In genomic region chr5:172733974-172734346, GRCh38 we compare ENCODE assay signal across 10 cellular contexts. TPM values are rescaled to one million over a fixed set of nuclear protein-coding genes. Genes with fewer than 3 reads are reported as not detected.
DNase-seq lines count a peak whose midpoint lies in the region; ATAC-seq and TF ChIP-seq lines count a peak whose summit lies in the region.
"Had no signal": no experiment of that assay in that cellular context is flagged by ENCODE, and none has a peak within 500 bp of the region (broad histone marks: within the 10 kb centered on the region; RNA-seq: fewer than 3 reads in every experiment).

No MANE protein-coding gene starts in this region.

- no peaks in the 10 kb centered on the region for H3K27me3 ChIP-seq in gastroesophageal sphincter
- H3K27me3 ChIP-seq in uterus: no peaks in the 10 kb centered on the region

- intact Hi-C loops in uterus (cut with DNase I; ENCODE audit: low total_unique reads): no loop called here

- no peaks in the 10 kb centered on the region for H3K36me3 ChIP-seq in gastroesophageal sphincter
- H3K36me3 ChIP-seq in uterus: no peaks in the 10 kb centered on the region

- no peaks in the 10 kb centered on the region for H3K9me3 ChIP-seq in gastroesophageal sphincter
- no peaks in the 10 kb centered on the region for H3K9me3 ChIP-seq in uterus

- H3K4me1 Mint-ChIP-seq in WTC11 (no peaks in the 10 kb centered on the region), osteocyte (ENCODE audit: unreplicated experiment) (peaks cover 38% of the 10 kb centered on the region)
- H3K4me1 Mint-ChIP-seq: activated CD4-positive, alpha-beta T cell treated with anti-CD3 and anti-CD28 coated beads, Interleukin-2, amount 10 ng/mL, durations not matched to agents 24 days and 14 days; activated naive CD4-positive, alpha-beta T cell treated with anti-CD3 and anti-CD28 coated beads, Interleukin-2, amount 50 U/mL, for 24 hours had no signal

- TF ChIP-seq CTCF in WTC11 (IDR thresholded peaks at IDR 0.05) (no peak), gastroesophageal sphincter (IDR thresholded peaks at IDR 0.05) (no peak), osteocyte (IDR thresholded peaks at IDR 0.05) (no peak), uterus (IDR thresholded peaks at IDR 0.05) (no peak)

- H3K4me3 Mint-ChIP-seq in WTC11: no peak overlapping the region
- peak overlapping the region; percentile 51 for H3K4me3 Mint-ChIP-seq in osteocyte (ENCODE audit: unreplicated experiment)
- H3K4me3 Mint-ChIP-seq: activated CD4-positive, alpha-beta T cell treated with anti-CD3 and anti-CD28 coated beads, Interleukin-2, amount 10 ng/mL, durations not matched to agents 24 days and 14 days; activated naive CD4-positive, alpha-beta T cell treated with anti-CD3 and anti-CD28 coated beads, Interleukin-2, amount 50 U/mL, for 24 hours had no signal

- H3K27ac Mint-ChIP-seq in WTC11 (no peak overlapping the region), osteocyte (ENCODE audit: unreplicated experiment) (peak overlapping the region; percentile 98)
- H3K27ac Mint-ChIP-seq: activated CD4-positive, alpha-beta T cell treated with anti-CD3 and anti-CD28 coated beads, Interleukin-2, amount 10 ng/mL, durations not matched to agents 24 days and 14 days; activated naive CD4-positive, alpha-beta T cell treated with anti-CD3 and anti-CD28 coated beads, Interleukin-2, amount 50 U/mL, for 24 hours had no signal

- TF ChIP-seq EP300 in gastroesophageal sphincter (IDR thresholded peaks at IDR 0.05): no peak

- H3K4me3 ChIP-seq in gastroesophageal sphincter: no peak overlapping the region
- H3K4me3 ChIP-seq in uterus: no peak overlapping the region

- DNase-seq in WTC11 (ENCODE audit: low spot score) (no peak), osteocyte (ENCODE audit: extremely low spot score, unreplicated experiment) (no peak), uterus (no peak), NK-92 (lab: John Stamatoyannopoulos, UW; ENCODE audit: unreplicated experiment) (no peak), UCSD-AML1 (lab: John Stamatoyannopoulos, UW; ENCODE audit: unreplicated experiment) (no peak)
- no peak for DNase-seq in activated CD4-positive, alpha-beta T cell treated with anti-CD3 and anti-CD28 coated beads for 48 hours
- DNase-seq: activated CD4-positive, alpha-beta T cell treated with anti-CD3 and anti-CD28 coated beads, Interleukin-2, amount 10 ng/mL, durations not matched to agents 24 days and 14 days; KG1 had no signal

- H3K36me3 Mint-ChIP-seq in WTC11 (no peaks in the 10 kb centered on the region), osteocyte (ENCODE audit: unreplicated experiment) (no peaks in the 10 kb centered on the region)
- H3K36me3 Mint-ChIP-seq: activated naive CD4-positive, alpha-beta T cell treated with anti-CD3 and anti-CD28 coated beads, Interleukin-2, amount 50 U/mL, for 24 hours had no signal

- CTCF ChIA-PET in WTC11 (lab: Charles Lee): interaction anchor here (1.5 to 1.7 kb wide), 3 partner anchors 17 to 38 kb away, joined by 5 to 10 read pairs (median 5); no protein-coding TSS in a partner anchor

- H3K9me3 Mint-ChIP-seq in WTC11 (no peaks in the 10 kb centered on the region), osteocyte (ENCODE audit: unreplicated experiment) (no peaks in the 10 kb centered on the region)
- H3K9me3 Mint-ChIP-seq: activated CD4-positive, alpha-beta T cell treated with anti-CD3 and anti-CD28 coated beads, Interleukin-2, amount 10 ng/mL, durations not matched to agents 24 days and 14 days; activated naive CD4-positive, alpha-beta T cell treated with anti-CD3 and anti-CD28 coated beads, Interleukin-2, amount 50 U/mL, for 24 hours had no signal

- no peak for TF ChIP-seq POLR2A in gastroesophageal sphincter (IDR thresholded peaks at IDR 0.05)
- no peak for TF ChIP-seq POLR2A in uterus (IDR thresholded peaks at IDR 0.05)

- peak overlapping the region; percentile 89 to 99 (median 98) for H3K27ac ChIP-seq in gastroesophageal sphincter
- H3K27ac ChIP-seq in uterus: peak overlapping the region; percentile 94 to 96

- H3K27me3 Mint-ChIP-seq in WTC11 (ENCODE audit: low read depth): peaks cover 6% of the 10 kb centered on the region; the same call in 1 of the 2 replicates
- H3K27me3 Mint-ChIP-seq in osteocyte (ENCODE audit: unreplicated experiment): no peaks in the 10 kb centered on the region
- H3K27me3 Mint-ChIP-seq: activated CD4-positive, alpha-beta T cell treated with anti-CD3 and anti-CD28 coated beads, Interleukin-2, amount 10 ng/mL, durations not matched to agents 24 days and 14 days; activated naive CD4-positive, alpha-beta T cell treated with anti-CD3 and anti-CD28 coated beads, Interleukin-2, amount 50 U/mL, for 24 hours had no signal

- peaks cover 0 to 59% (median 31%) of the 10 kb centered on the region in 3 donors for H3K4me1 ChIP-seq in gastroesophageal sphincter
- peaks cover 5 to 16% of the 10 kb centered on the region in 2 donors for H3K4me1 ChIP-seq in uterus

- WGBS in gastroesophageal sphincter (ENCODE audit: low coverage in 1 of 2), 2 donors: 0 to 8% methylated on average over 4 of the region's 4 CpGs

- ATAC-seq in WTC11 (peak; percentile 31; the same call in 1 of the 2 replicates), gastroesophageal sphincter (peak; percentile 35)

- POLR2A ChIA-PET in WTC11 (lab: Charles Lee): no interaction called here

TF ChIP-seq in WTC11, 78 proteins besides CTCF, POLR2A, EP300 and RAD21:
- TF ChIP-seq, protein P1, sequence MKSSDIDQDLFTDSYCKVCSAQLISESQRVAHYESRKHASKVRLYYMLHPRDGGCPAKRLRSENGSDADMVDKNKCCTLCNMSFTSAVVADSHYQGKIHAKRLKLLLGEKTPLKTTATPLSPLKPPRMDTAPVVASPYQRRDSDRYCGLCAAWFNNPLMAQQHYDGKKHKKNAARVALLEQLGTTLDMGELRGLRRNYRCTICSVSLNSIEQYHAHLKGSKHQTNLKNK (CRISPR knock-in tag; IDR thresholded peaks at IDR 0.05): no peak
- TF ChIP-seq SOX15 (CRISPR knock-in tag; IDR thresholded peaks at IDR 0.05) (no peak), STAT6 (CRISPR knock-in tag; conservative IDR thresholded peaks at IDR 0.05; ENCODE audit: low read depth) (no peak), ZBTB43 (CRISPR knock-in tag; IDR thresholded peaks at IDR 0.05) (no peak)

RNA-seq across cellular contexts. Expression of gene DUSP1, which starts 37.0 kb away (rescaled TPM):
- total RNA-seq in WTC11 (2021): 9.5 to 12.4 TPM (median 11.0 TPM) in 3 replicates
- total RNA-seq in gastroesophageal sphincter: 100 to 1,000 TPM; 488 to 965 (median 649) TPM
- total RNA-seq in osteocyte: 201 and 250 TPM in 2 replicates
- 1,000 to 10,000 TPM in 1 of 4 donors, 100 to 1,000 TPM in 3; 189 to 2,046 (median 515) TPM for total RNA-seq in uterus

Comparison
In these comparisons a context has a peak if more than half of its experiments do, and no peak if none do; other contexts are left out.
1. RNA of gene DUSP1, which starts 37.0 kb away (total RNA-seq): 488 to 965 TPM in gastroesophageal sphincter, 189 to 2,046 TPM in uterus and 201 to 250 TPM in osteocyte; 9.5 to 12.4 TPM in WTC11; every median in the first group is over 10 times any median in the second.